Comparison of ENCODE assay signal across 8 cellular contexts in the genomic region with DNA sequence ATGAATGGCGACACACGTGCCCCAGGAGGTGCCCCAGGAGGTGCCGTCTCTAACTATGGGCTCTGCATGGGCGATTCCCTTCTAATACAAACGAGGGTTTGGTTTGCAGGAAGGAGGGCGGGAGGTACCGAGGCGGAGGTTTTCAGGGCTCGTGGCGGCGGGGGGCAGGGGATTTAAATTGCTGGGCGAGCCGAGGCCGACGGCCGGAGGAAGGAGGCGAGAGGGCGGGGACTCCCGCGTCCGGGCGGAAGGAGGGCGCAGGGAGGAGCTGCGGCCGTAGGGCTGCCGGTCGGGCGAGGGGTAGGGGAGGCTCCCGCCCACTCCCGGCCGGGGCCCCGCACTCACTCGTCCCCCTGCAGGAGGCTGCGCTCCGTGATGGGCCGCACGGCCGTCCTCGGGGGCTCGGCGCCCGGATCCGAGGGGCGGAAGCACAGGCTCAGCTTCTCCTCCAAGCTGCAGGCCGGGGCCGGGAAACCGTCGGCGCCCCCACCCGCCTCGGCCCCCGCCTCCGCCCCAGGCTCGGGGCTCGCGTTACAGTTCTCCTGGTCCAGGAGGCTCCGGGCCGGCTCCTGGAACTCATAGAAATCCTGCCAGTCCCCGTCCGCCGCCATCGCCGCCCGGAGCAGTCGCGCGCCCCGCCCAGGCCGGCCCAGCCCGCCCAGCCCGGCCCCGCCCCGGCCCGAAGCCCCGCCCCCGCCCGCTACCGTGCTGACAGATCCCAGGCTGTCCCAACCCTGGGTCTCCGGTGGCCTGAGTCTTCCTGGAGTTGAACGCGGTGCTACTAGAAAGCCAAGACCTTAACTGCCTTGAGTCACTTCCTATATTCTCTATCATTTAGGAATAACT. TPM values are rescaled to one million over a fixed set of nuclear protein-coding genes. Genes with fewer than 3 reads are reported as not detected.
A peak's percentile ranks its signal among the peaks of the same experiment; 100 is the strongest.
DNase-seq lines count a peak whose midpoint lies in the region; ATAC-seq and TF ChIP-seq lines count a peak whose summit lies in the region.

A gene with protein sequence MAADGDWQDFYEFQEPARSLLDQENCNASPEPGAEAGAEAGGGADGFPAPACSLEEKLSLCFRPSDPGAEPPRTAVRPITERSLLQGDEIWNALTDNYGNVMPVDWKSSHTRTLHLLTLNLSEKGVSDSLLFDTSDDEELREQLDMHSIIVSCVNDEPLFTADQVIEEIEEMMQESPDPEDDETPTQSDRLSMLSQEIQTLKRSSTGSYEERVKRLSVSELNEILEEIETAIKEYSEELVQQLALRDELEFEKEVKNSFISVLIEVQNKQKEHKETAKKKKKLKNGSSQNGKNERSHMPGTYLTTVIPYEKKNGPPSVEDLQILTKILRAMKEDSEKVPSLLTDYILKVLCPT (minus strand): TSS at position 637 of the 846 bp plus-strand sequence. CDS start 26 bp downstream, at position 611.

- TF ChIP-seq POLR2A in uterus (IDR thresholded peaks at IDR 0.05): peak in 1 of 2 donors; percentile 35

- H3K9me3 ChIP-seq in right atrium auricular region (no peaks in the 10 kb centered on the region), uterus (no peaks in the 10 kb centered on the region)

- ATAC-seq in HG02623 (IDR thresholded peaks at IDR 0.05; ENCODE audit: unreplicated experiment): peak; percentile 99

- H3K4me3 ChIP-seq in right atrium auricular region (peak within 1 kb of the TSS; percentile 99 to 100), uterus (peak within 1 kb of the TSS; percentile 90 to 99)

- no peaks in the 10 kb centered on the region for H3K27me3 ChIP-seq in right atrium auricular region
- H3K27me3 ChIP-seq in uterus: no peaks in the 10 kb centered on the region

- in situ Hi-C loops in GM13977 (cut with MboI; ENCODE audit: low pct_unique_long_range_greater_than_20kb, low sequenced_read_pairs, unreplicated experiment): no loop called here

- intact Hi-C loops in uterus (cut with DNase I; ENCODE audit: low total_unique reads): no loop called here

- DNase-seq in GM13977 (ENCODE audit: low spot score) (peak; percentile 90), NCI-H1092 (lab: John Stamatoyannopoulos, UW) (peak; percentile 12), T-helper 2 cell (peak; percentile 28 to 73 (median 49)), anterior cingulate cortex (lab: John Stamatoyannopoulos, UW) (peak in 55 of 58 donors; percentile 27 to 83 (median 66)), right atrium auricular region (ENCODE audit: low spot score) (peak; percentile 64), pulmonary artery endothelial cell (ENCODE audit: low read depth, low spot score) (peak; percentile 26), uterus (peak; percentile 68 to 75)

- peak within 1 kb of the TSS; percentile 96 to 97 for H3K27ac ChIP-seq in right atrium auricular region
- H3K27ac ChIP-seq in uterus: peak within 1 kb of the TSS; percentile 94 to 98

- H3K4me1 ChIP-seq in right atrium auricular region (peaks cover 0 to 29% of the 10 kb centered on the region in 2 donors), uterus (peaks cover 7 to 15% of the 10 kb centered on the region in 2 donors)

- TF ChIP-seq CTCF in GM13977 (IDR thresholded peaks at IDR 0.05; ENCODE audit: extremely low read depth, insufficient read depth, missing control alignments): no peak
- TF ChIP-seq CTCF in right atrium auricular region (IDR thresholded peaks at IDR 0.05): no peak
- TF ChIP-seq CTCF in uterus (IDR thresholded peaks at IDR 0.05): no peak

- H3K36me3 ChIP-seq in right atrium auricular region: no peaks in the 10 kb centered on the region
- H3K36me3 ChIP-seq in uterus: no peaks in the 10 kb centered on the region

RNA-seq across cellular contexts. Expression of the gene that starts here (rescaled TPM):
- total RNA-seq in right atrium auricular region (10 to 100 TPM; 30.3 to 81.5 TPM), pulmonary artery endothelial cell (76.3 and 88.4 TPM in 2 replicates), uterus (10 to 100 TPM; 27.9 to 66.6 (median 39.7) TPM)

Comparison
In these comparisons a context has a peak if more than half of its experiments do, and no peak if none do; other contexts are left out.
1. Peak in every context shown above with its lines: DNase-seq, ATAC-seq, H3K4me3 ChIP-seq and H3K27ac ChIP-seq.
2. DNase-seq: peak in every context shown above with its lines; median percentile 90 in GM13977; 72 in uterus; 66 in anterior cingulate cortex; 64 in right atrium auricular region; 49 in T-helper 2 cell; 26 in pulmonary artery endothelial cell; 12 in NCI-H1092.